Comparison of ENCODE assay signal across 1 cellular context in genomic region chr16:23673971-23674614, GRCh38.
TF ChIP-seq lines count a peak whose summit lies in the region.

No MANE protein-coding gene starts in this region.

TF ChIP-seq in HepG2, 621 proteins besides CTCF, POLR2A, EP300 and RAD21 (continues in another document):
- TF ChIP-seq POGZ (CRISPR knock-in tag; IDR thresholded peaks at IDR 0.05) (0 out of 2 replicates have a peak, but pooled peaks have one; percentile 24), ZMYM4 (CRISPR knock-in tag; IDR thresholded peaks at IDR 0.05) (peak; percentile 26; the same call in 1 of the 2 replicates), NPAS2 (CRISPR knock-in tag; IDR thresholded peaks at IDR 0.05; ENCODE audit: borderline replicate concordance) (no peak), ZKSCAN5 (CRISPR knock-in tag; IDR thresholded peaks at IDR 0.05) (0 out of 2 replicates have a peak, but pooled peaks have one; percentile 21), TFAP4 (IDR thresholded peaks at IDR 0.05; ENCODE audit: borderline replicate concordance, low read depth) (0 out of 2 replicates have a peak, but pooled peaks have one; percentile 8), FOXA3 (CRISPR knock-in tag; IDR thresholded peaks at IDR 0.05) (peak; percentile 36; the same call in 1 of the 2 replicates), TAF15 (IDR thresholded peaks at IDR 0.05; ENCODE audit: low read depth, low read length, poor library complexity, severe bottlenecking) (no peak), ZNF451 (CRISPR knock-in tag; IDR thresholded peaks at IDR 0.05) (0 out of 2 replicates have a peak, but pooled peaks have one; percentile 34), SUZ12 (IDR thresholded peaks at IDR 0.05; ENCODE audit: low read depth, low read length) (no peak), ZFY (CRISPR knock-in tag; IDR thresholded peaks at IDR 0.05) (no peak), TBX2 (CRISPR knock-in tag; IDR thresholded peaks at IDR 0.05; ENCODE audit: borderline replicate concordance) (peak; percentile 47; the same call in 1 of the 2 replicates), HNF4A (CRISPR knock-in tag; IDR thresholded peaks at IDR 0.05) (peak; percentile 85), TRAFD1 (CRISPR knock-in tag; IDR thresholded peaks at IDR 0.05; ENCODE audit: borderline replicate concordance) (0 out of 2 replicates have a peak, but pooled peaks have one; percentile 24), PAXIP1 (CRISPR knock-in tag; conservative IDR thresholded peaks at IDR 0.05) (peak; percentile 55), TEAD3 (CRISPR knock-in tag; optimal IDR thresholded peaks at IDR 0.05; ENCODE audit: borderline replicate concordance) (peak; percentile 75), HDAC2 (CRISPR knock-in tag; IDR thresholded peaks at IDR 0.05) (peak; percentile 12; the same call in 1 of the 2 replicates), ETV5 (CRISPR knock-in tag; IDR thresholded peaks at IDR 0.05; ENCODE audit: borderline replicate concordance) (0 out of 2 replicates have a peak, but pooled peaks have one; percentile 0), PATZ1 (CRISPR knock-in tag; IDR thresholded peaks at IDR 0.05) (no peak), ZXDC (CRISPR knock-in tag; IDR thresholded peaks at IDR 0.05) (no peak), EED (CRISPR knock-in tag; IDR thresholded peaks at IDR 0.05) (no peak), PLSCR1 (CRISPR knock-in tag; IDR thresholded peaks at IDR 0.05; ENCODE audit: borderline replicate concordance) (no peak), LBX2 (CRISPR knock-in tag; IDR thresholded peaks at IDR 0.05; ENCODE audit: borderline replicate concordance) (0 out of 2 replicates have a peak, but pooled peaks have one; percentile 24), ARID3A (IDR thresholded peaks at IDR 0.05; ENCODE audit: low read depth, low read length) (0 out of 2 replicates have a peak, but pooled peaks have one; percentile 50), NCOA1 (CRISPR knock-in tag; IDR thresholded peaks at IDR 0.05) (no peak), SAP130 (CRISPR knock-in tag; IDR thresholded peaks at IDR 0.05; ENCODE audit: low read depth) (peak; percentile 62), NR2F6 (IDR thresholded peaks at IDR 0.05) (0 out of 2 replicates have a peak, but pooled peaks have one; percentile 26), NR2F6 (CRISPR knock-in tag; IDR thresholded peaks at IDR 0.05) (no peak; the same call in 1 of the 2 replicates), SOX6 (IDR thresholded peaks at IDR 0.05) (no peak), SOX6 (CRISPR knock-in tag; IDR thresholded peaks at IDR 0.05) (peak; percentile 46), ARID4A (CRISPR knock-in tag; IDR thresholded peaks at IDR 0.05; ENCODE audit: borderline replicate concordance) (peak; percentile 46; the same call in 1 of the 2 replicates), ZNF292 (CRISPR knock-in tag; IDR thresholded peaks at IDR 0.05; ENCODE audit: borderline replicate concordance, low read depth) (peak; percentile 93; the same call in 1 of the 2 replicates), SIN3A (IDR thresholded peaks at IDR 0.05; ENCODE audit: borderline replicate concordance, low read depth, low read length) (no peak), NKX3-1 (CRISPR knock-in tag; IDR thresholded peaks at IDR 0.05) (no peak), FOXP4 (CRISPR knock-in tag; IDR thresholded peaks at IDR 0.05) (0 out of 2 replicates have a peak, but pooled peaks have one; percentile 8), GABPA (IDR thresholded peaks at IDR 0.05; ENCODE audit: low read depth, low read length) (no peak), GABPA (CRISPR knock-in tag; IDR thresholded peaks at IDR 0.05; ENCODE audit: low read depth) (no peak)
